ENCODE assay signal across 14 cellular contexts in genomic region chr2:162839419-162839818, GRCh38. TPM values are rescaled to one million over a fixed set of nuclear protein-coding genes. Genes with fewer than 3 reads are reported as not detected.
DNase-seq lines count a peak whose midpoint lies in the region; ATAC-seq and TF ChIP-seq lines count a peak whose summit lies in the region.
"Had no signal": no experiment of that assay in that cellular context is flagged by ENCODE, and none has a peak within 500 bp of the region (broad histone marks: within the 10 kb centered on the region; RNA-seq: fewer than 3 reads in every experiment).

No MANE protein-coding gene starts in this region.

- H3K4me2 ChIP-seq in mesenchymal stem cell (ENCODE audit: low read length, poor library complexity, severe bottlenecking): peak overlapping the region; percentile 76
- H3K4me2 ChIP-seq: BLaER1 treated with 17β-estradiol and CSF1 and Interleukin-3, amounts not matched to agents 10 nM and 100 nM had no signal

- no peak overlapping the region for H3K27ac ChIP-seq in mesenchymal stem cell (ENCODE audit: low read length, poor library complexity, severe bottlenecking)
- H3K27ac ChIP-seq: BLaER1 treated with 17β-estradiol and CSF1 and Interleukin-3, amounts not matched to agents 10 nM and 100 nM; neutrophil had no signal

- no peak overlapping the region for H3K4ac ChIP-seq in mesenchymal stem cell (ENCODE audit: low read depth in 1 of 2, low read length in 2 of 2)

- no peaks in the 10 kb centered on the region for H3K9me3 ChIP-seq in BE2C
- no peaks in the 10 kb centered on the region for H3K9me3 ChIP-seq in mesenchymal stem cell (ENCODE audit: control insufficient read depth, low read length)
- H3K9me3 ChIP-seq: neutrophil had no signal

- H2BK5ac ChIP-seq in mesenchymal stem cell (ENCODE audit: low read depth, low read length, poor library complexity, severe bottlenecking): no peak overlapping the region

- H3K79me1 ChIP-seq in mesenchymal stem cell (replicated peaks; ENCODE audit: low read length, poor library complexity, severe bottlenecking): no peaks in the 10 kb centered on the region

- no peak overlapping the region for H4K8ac ChIP-seq in mesenchymal stem cell (ENCODE audit: low read length)

- H3K23ac ChIP-seq in mesenchymal stem cell (ENCODE audit: low read length in 2 of 2): no peak overlapping the region

- no peak for TF ChIP-seq CTCF in BE2C (IDR thresholded peaks at IDR 0.05; ENCODE audit: low read depth, low read length)

- H3K4me3 ChIP-seq in BE2C (ENCODE audit: low read depth, low read length) (peak overlapping the region; percentile 55), mesenchymal stem cell (ENCODE audit: insufficient read depth in 1 of 2, low read depth in 1 of 2, low read length in 2 of 2) (peak overlapping the region; percentile 28 to 51)
- H3K4me3 ChIP-seq: BLaER1 treated with 17β-estradiol and CSF1 and Interleukin-3, amounts not matched to agents 10 nM and 100 nM had no signal

- H2BK120ac ChIP-seq in mesenchymal stem cell (ENCODE audit: low read depth, low read length): no peak overlapping the region

- H4K91ac ChIP-seq in mesenchymal stem cell (ENCODE audit: low read length): no peak overlapping the region

- H3K18ac ChIP-seq in mesenchymal stem cell (ENCODE audit: low read depth in 1 of 2, low read length in 2 of 2): no peak overlapping the region

- 8% methylated on average over 16 of the region's 19 CpGs for WGBS in mesenchymal stem cell

- ATAC-seq in SK-N-SH treated with all-trans-retinoic acid at 6 μM for 48 hours (peak; percentile 59), GM21367 (IDR thresholded peaks at IDR 0.05; ENCODE audit: unreplicated experiment) (no peak), HG03045 (IDR thresholded peaks at IDR 0.05; ENCODE audit: unreplicated experiment) (no peak)

- H3K27me3 ChIP-seq in BE2C (peaks cover 5% of the 10 kb centered on the region), mesenchymal stem cell (ENCODE audit: control insufficient read depth in 1 of 2, insufficient read depth in 1 of 2, low read length in 2 of 2) (peaks cover 9 to 20% of the 10 kb centered on the region in 2 experiments)
- H3K27me3 ChIP-seq: BLaER1 treated with 17β-estradiol and CSF1 and Interleukin-3, amounts not matched to agents 10 nM and 100 nM had no signal

- no peak overlapping the region for H3K9ac ChIP-seq in mesenchymal stem cell (ENCODE audit: low read length)
- H3K9ac ChIP-seq: BLaER1 treated with 17β-estradiol and CSF1 and Interleukin-3, amounts not matched to agents 10 nM and 100 nM had no signal

- H2AK5ac ChIP-seq in mesenchymal stem cell (ENCODE audit: low read length, severe bottlenecking): no peak overlapping the region

- no peak overlapping the region for H3K14ac ChIP-seq in mesenchymal stem cell (ENCODE audit: low read length in 2 of 2)

- H3K4me1 ChIP-seq in BE2C: no peaks in the 10 kb centered on the region
- H3K4me1 ChIP-seq in mesenchymal stem cell (ENCODE audit: control insufficient read depth, insufficient read depth, low read depth, low read length): peaks cover 7% of the 10 kb centered on the region
- H3K4me1 ChIP-seq: BLaER1 treated with 17β-estradiol and CSF1 and Interleukin-3, amounts not matched to agents 10 nM and 100 nM had no signal

- H2BK15ac ChIP-seq in mesenchymal stem cell (ENCODE audit: low read depth, poor library complexity, severe bottlenecking): no peak overlapping the region

- H2BK12ac ChIP-seq in mesenchymal stem cell (ENCODE audit: low read length in 2 of 2): no peak overlapping the region

- DNase-seq in BE2C (peak; percentile 3), NCI-H1694 treated with DMSO at 0.1 percent for 48 hours (lab: John Stamatoyannopoulos, UW) (peak; percentile 60), mesenchymal stem cell (no peak), NCI-H187 treated with DMSO at 0.1 percent for 48 hours (lab: John Stamatoyannopoulos, UW) (no peak)
- DNase-seq in activated T-cell treated with anti-CD3 and anti-CD28 coated beads, Interleukin-2, amount 50 U/mL, for 1 hour: no peak
- DNase-seq: activated CD4-positive, alpha-beta T cell treated with anti-CD3 and anti-CD28 coated beads, Interleukin-2, amount 50 U/mL, for 1 hour; HFFc6; SIG-M5 had no signal

- no peak overlapping the region for H2AFZ ChIP-seq in mesenchymal stem cell (ENCODE audit: low read depth, low read length)

- H3K36me3 ChIP-seq in BE2C (no peaks in the 10 kb centered on the region), mesenchymal stem cell (ENCODE audit: control insufficient read depth in 1 of 2, insufficient read depth in 2 of 2, low read depth in 1 of 2, low read length in 2 of 2) (no peaks in the 10 kb centered on the region)
- H3K36me3 ChIP-seq: BLaER1 treated with 17β-estradiol and CSF1 and Interleukin-3, amounts not matched to agents 10 nM and 100 nM; neutrophil had no signal

TF ChIP-seq in SK-N-SH treated with all-trans-retinoic acid at 6 μM for 48 hours, 23 proteins besides CTCF, POLR2A, EP300 and RAD21:
- no peak for TF ChIP-seq GLIS3 (CRISPR knock-in tag; IDR thresholded peaks at IDR 0.05)
- no peak for TF ChIP-seq TCF4 (CRISPR knock-in tag; IDR thresholded peaks at IDR 0.05; ENCODE audit: borderline replicate concordance)
- TF ChIP-seq SNAI2 (CRISPR knock-in tag; IDR thresholded peaks at IDR 0.05): no peak
- TF ChIP-seq TOX (CRISPR knock-in tag; IDR thresholded peaks at IDR 0.05; ENCODE audit: borderline replicate concordance): no peak
- TF ChIP-seq ZFP30 (CRISPR knock-in tag; IDR thresholded peaks at IDR 0.05): no peak
- no peak for TF ChIP-seq ZFP3 (CRISPR knock-in tag; IDR thresholded peaks at IDR 0.05)
- no peak for TF ChIP-seq ARNTL (CRISPR knock-in tag; IDR thresholded peaks at IDR 0.05; ENCODE audit: borderline replicate concordance, low read depth)
- TF ChIP-seq ZNF70 (CRISPR knock-in tag; IDR thresholded peaks at IDR 0.05): no peak
- no peak for TF ChIP-seq ISL1 (CRISPR knock-in tag; IDR thresholded peaks at IDR 0.05)
- TF ChIP-seq POU6F1 (CRISPR knock-in tag; IDR thresholded peaks at IDR 0.05; ENCODE audit: borderline replicate concordance, low read depth): no peak
- TF ChIP-seq PPARA (CRISPR knock-in tag; IDR thresholded peaks at IDR 0.05; ENCODE audit: borderline replicate concordance): no peak
- no peak for TF ChIP-seq ZNF565 (CRISPR knock-in tag; conservative IDR thresholded peaks at IDR 0.05; ENCODE audit: low read depth)
- no peak for TF ChIP-seq ESRRG (CRISPR knock-in tag; IDR thresholded peaks at IDR 0.05)
- no peak for TF ChIP-seq ZC3H10 (CRISPR knock-in tag; IDR thresholded peaks at IDR 0.05)
- TF ChIP-seq CSDC2 (CRISPR knock-in tag; IDR thresholded peaks at IDR 0.05): no peak
- no peak for TF ChIP-seq CREB5 (CRISPR knock-in tag; IDR thresholded peaks at IDR 0.05; ENCODE audit: low read depth)
- no peak for TF ChIP-seq CSRNP3 (CRISPR knock-in tag; IDR thresholded peaks at IDR 0.05)
- TF ChIP-seq RARB (CRISPR knock-in tag; IDR thresholded peaks at IDR 0.05): no peak

RNA-seq across cellular contexts. Expression of gene KCNH7, which starts 0.9 kb away (rescaled TPM):
- 0.31 TPM for polyA plus RNA-seq in BE2C (2012; ENCODE audit: insufficient read depth, insufficient read length, low read depth)
- polyA plus RNA-seq in mesenchymal stem cell (2013, experiment 1 of 2): 0.03 TPM
- 0.01 TPM for polyA plus RNA-seq in mesenchymal stem cell (2013, experiment 2 of 2)
- polyA plus RNA-seq: IgD-negative memory B cell had no signal

Comparison
In these comparisons a context has a peak if more than half of its experiments do, and no peak if none do; other contexts are left out.
1. DNase-seq: peak in BE2C (single experiment) and NCI-H1694 treated with DMSO at 0.1 percent for 48 hours (single experiment); none in mesenchymal stem cell (single experiment), NCI-H187 treated with DMSO at 0.1 percent for 48 hours (single experiment) and activated T-cell treated with anti-CD3 and anti-CD28 coated beads, Interleukin-2, amount 50 U/mL, for 1 hour (single experiment).